Comparison of ENCODE assay signal across 23 cellular contexts in genomic region chr17:6233856-6234255, GRCh38.
A peak's percentile ranks its signal among the peaks of the same experiment; 100 is the strongest.
DNase-seq lines count a peak whose midpoint lies in the region; ATAC-seq, FAIRE-seq and TF ChIP-seq lines count a peak whose summit lies in the region.
"Had no signal": no experiment of that assay in that cellular context is flagged by ENCODE, and none has a peak within 500 bp of the region (broad histone marks: within the 10 kb centered on the region; RNA-seq: fewer than 3 reads in every experiment).

No MANE protein-coding gene starts in this region.

- no peak overlapping the region for H3K9ac ChIP-seq in H1 (replicated peaks in 1 of 4; ENCODE audit: extremely low read depth in 1 of 4, low read depth in 3 of 4, low read length in 3 of 4)
- H3K9ac ChIP-seq: BLaER1 treated with 17β-estradiol and CSF1 and Interleukin-3, amounts not matched to agents 10 nM and 100 nM had no signal

- H2AFZ ChIP-seq in H1 (ENCODE audit: low read length) (no peak overlapping the region; the same call in 1 of the 2 replicates), osteoblast (ENCODE audit: low read length) (no peak overlapping the region)

- H3K27ac ChIP-seq in H1 (ENCODE audit: low read depth, low read length) (no peak overlapping the region), osteoblast (ENCODE audit: low read depth, low read length) (no peak overlapping the region)
- H3K27ac ChIP-seq: A549; BLaER1 treated with 17β-estradiol and CSF1 and Interleukin-3, amounts not matched to agents 10 nM and 100 nM had no signal

- no peaks in the 10 kb centered on the region for H3K9me3 ChIP-seq in H1 (ENCODE audit: insufficient read depth in 2 of 2, low read depth in 1 of 2, low read length in 1 of 2)
- no peaks in the 10 kb centered on the region for H3K9me3 ChIP-seq in osteoblast (ENCODE audit: low read depth, low read length)
- H3K9me3 ChIP-seq: A549; BE2C; BLaER1 treated with 17β-estradiol and CSF1 and Interleukin-3, amounts not matched to agents 10 nM and 100 nM; Caco-2 had no signal

- ATAC-seq in activated CD8-positive, alpha-beta memory T cell treated with anti-CD3 and anti-CD28 coated beads, Interleukin-2, amount 10 ng/mL, durations not matched to agents 7 days and 5 days: no peak

- H3K4ac ChIP-seq in H1 (replicated peaks; ENCODE audit: insufficient read length, low read depth, low read length): no peak overlapping the region

- H3K4me1 ChIP-seq in H1 (replicated peaks in 1 of 4; ENCODE audit: control insufficient read depth in 3 of 4, insufficient read depth in 4 of 4, low read length in 3 of 4) (peaks cover 0 to 9% (median 3%) of the 10 kb centered on the region in 4 experiments; a peak in 5 of 7 replicates), osteoblast (ENCODE audit: insufficient read depth, low read length) (peaks cover 10% of the 10 kb centered on the region)
- H3K4me1 ChIP-seq: BE2C, Caco-2 had no signal

- H4K91ac ChIP-seq in H1 (replicated peaks; ENCODE audit: insufficient read length, low read length): no peak overlapping the region

- no peak overlapping the region for H3K23ac ChIP-seq in H1 (ENCODE audit: insufficient read length)

- no peak overlapping the region for H2BK20ac ChIP-seq in H1 (ENCODE audit: low read length)

- H2BK120ac ChIP-seq in H1 (replicated peaks; ENCODE audit: low read depth, low read length): no peak overlapping the region

- CTCF ChIA-PET in activated CD8-positive, alpha-beta memory T cell treated with anti-CD3 and anti-CD28 coated beads, Interleukin-2, amount 10 ng/mL, durations not matched to agents 7 days and 5 days (lab: Charles Lee): no interaction called here
- CTCF ChIA-PET in H1 (lab: Charles Lee; ENCODE audit: partially characterized antibody): interaction anchor here (0.6 to 1.9 kb wide), 4 partner anchors 16 to 440 kb away, joined by 3 to 6 read pairs (median 3); no protein-coding TSS in a partner anchor

- no peak overlapping the region for H3K4me3 Mint-ChIP-seq in activated CD8-positive, alpha-beta memory T cell treated with anti-CD3 and anti-CD28 coated beads, Interleukin-2, amount 10 ng/mL, durations not matched to agents 7 days and 5 days
- H3K4me3 Mint-ChIP-seq in osteocyte (ENCODE audit: unreplicated experiment): no peak overlapping the region
- no peak overlapping the region for H3K4me3 Mint-ChIP-seq in type B pancreatic cell
- H3K4me3 Mint-ChIP-seq: CD4-positive, alpha-beta memory T cell had no signal

- no peaks in the 10 kb centered on the region for H3K9me3 Mint-ChIP-seq in activated CD8-positive, alpha-beta memory T cell treated with anti-CD3 and anti-CD28 coated beads, Interleukin-2, amount 10 ng/mL, durations not matched to agents 7 days and 5 days (ENCODE audit: low read depth)
- H3K9me3 Mint-ChIP-seq in osteocyte (ENCODE audit: unreplicated experiment) (no peaks in the 10 kb centered on the region), type B pancreatic cell (no peaks in the 10 kb centered on the region)
- H3K9me3 Mint-ChIP-seq: CD4-positive, alpha-beta memory T cell had no signal

- 88% methylated on average over 3 of the region's 3 CpGs; no CpG with 5 or more reads in 1 of the 2 experiments for WGBS in H1 (ENCODE audit: extremely low coverage in 1 of 2, insufficient coverage in 1 of 2, insufficient read length in 1 of 2, insufficient replicate concordance in 2 of 2, low coverage in 1 of 2, low lambda C conversion rate in 2 of 2, missing lambda C conversion rate in 1 of 2), 2 experiments

- no peaks in the 10 kb centered on the region for H3K36me3 Mint-ChIP-seq in activated CD8-positive, alpha-beta memory T cell treated with anti-CD3 and anti-CD28 coated beads, Interleukin-2, amount 10 ng/mL, durations not matched to agents 7 days and 5 days
- H3K36me3 Mint-ChIP-seq in osteocyte (ENCODE audit: unreplicated experiment) (no peaks in the 10 kb centered on the region), type B pancreatic cell (no peaks in the 10 kb centered on the region)
- H3K36me3 Mint-ChIP-seq: CD4-positive, alpha-beta memory T cell had no signal

- peaks cover 0 to 3% of the 10 kb centered on the region in 2 experiments; a peak in 1 of 4 replicates for H3K79me2 ChIP-seq in H1 (ENCODE audit: control insufficient read depth in 1 of 2, insufficient read depth in 2 of 2, low read length in 2 of 2)
- H3K79me2 ChIP-seq in osteoblast (ENCODE audit: insufficient read depth, low read length): no peaks in the 10 kb centered on the region

- H4K20me1 ChIP-seq in H1 (replicated peaks in 1 of 2; ENCODE audit: control insufficient read depth in 1 of 2, insufficient read depth in 2 of 2, low read length in 2 of 2) (no peaks in the 10 kb centered on the region), osteoblast (ENCODE audit: insufficient read depth, low read length) (no peaks in the 10 kb centered on the region)

- no peak overlapping the region for H4K5ac ChIP-seq in H1 (ENCODE audit: insufficient read length, low read depth, low read length)

- no peak overlapping the region for H2BK5ac ChIP-seq in H1 (ENCODE audit: low read depth, low read length)

- H3K4me3 ChIP-seq in H1 (ENCODE audit: extremely low read depth in 1 of 4, insufficient read depth in 2 of 4, low read depth in 3 of 4, low read length in 4 of 4) (no peak overlapping the region), osteoblast (ENCODE audit: insufficient read depth, low read length) (no peak overlapping the region)
- H3K4me3 ChIP-seq: A549; BLaER1 treated with 17β-estradiol and CSF1 and Interleukin-3, amounts not matched to agents 10 nM and 100 nM had no signal

- no peak for TF ChIP-seq CTCF in H1 (IDR thresholded peaks at IDR 0.05; ENCODE audit: control extremely low read depth in 1 of 3, insufficient read depth in 1 of 3, low read depth in 1 of 3, low read length in 3 of 3)
- TF ChIP-seq CTCF in osteocyte (IDR thresholded peaks at IDR 0.05): no peak
- no peak for TF ChIP-seq CTCF in type B pancreatic cell (conservative IDR thresholded peaks at IDR 0.05)
- no peak for TF ChIP-seq CTCF in osteoblast (IDR thresholded peaks at IDR 0.05; ENCODE audit: extremely low read depth, low read depth, low read length)

- peaks cover 16% of the 10 kb centered on the region for H3K27me3 Mint-ChIP-seq in activated CD8-positive, alpha-beta memory T cell treated with anti-CD3 and anti-CD28 coated beads, Interleukin-2, amount 10 ng/mL, durations not matched to agents 7 days and 5 days
- H3K27me3 Mint-ChIP-seq in osteocyte (ENCODE audit: unreplicated experiment) (peaks cover 33% of the 10 kb centered on the region), type B pancreatic cell (peaks cover 26% of the 10 kb centered on the region)

- peak; percentile 34 for DNase-seq in activated CD8-positive, alpha-beta memory T cell treated with anti-CD3 and anti-CD28 coated beads, Interleukin-2, amount 50 U/mL, for 48 hours
- no peak for DNase-seq in activated CD8-positive, alpha-beta memory T cell treated with anti-CD3 and anti-CD28 coated beads, Interleukin-2, amount 10 ng/mL, durations not matched to agents 7 days and 5 days
- DNase-seq in H1 (ENCODE audit: low read depth in 1 of 2, low spot score in 2 of 2) (no peak), osteocyte (ENCODE audit: extremely low spot score, unreplicated experiment) (peak; percentile 62), type B pancreatic cell (ENCODE audit: extremely low spot score, unreplicated experiment) (peak; percentile 45), ureter (ENCODE audit: low spot score) (no peak), COR-L47 (lab: John Stamatoyannopoulos, UW) (no peak), osteoblast (ENCODE audit: insufficient read length, low spot score, missing footprints) (no peak)
- DNase-seq: 8988T; ACHN; AML-193; BE2C; Caco-2; CD4-positive, alpha-beta memory T cell; DMS153; DND-41; GOT3; H7; HCEC 1CT had no signal

- H3K14ac ChIP-seq in H1 (ENCODE audit: insufficient read length): no peak overlapping the region

- H3K36me3 ChIP-seq in H1 (ENCODE audit: control insufficient read depth in 2 of 4, insufficient read depth in 4 of 4, low read length in 3 of 4) (no peaks in the 10 kb centered on the region; a peak in 1 of 8 replicates), osteoblast (ENCODE audit: insufficient read depth, low read length) (no peaks in the 10 kb centered on the region)
- H3K36me3 ChIP-seq: BE2C; BLaER1 treated with 17β-estradiol and CSF1 and Interleukin-3, amounts not matched to agents 10 nM and 100 nM had no signal

- no peak for TF ChIP-seq RAD21 in H1 (IDR thresholded peaks at IDR 0.05 in 1 of 2, conservative IDR thresholded peaks at IDR 0.05 in 1 of 2; ENCODE audit: low read depth in 2 of 2, low read length in 2 of 2)

- H3K27ac Mint-ChIP-seq in activated CD8-positive, alpha-beta memory T cell treated with anti-CD3 and anti-CD28 coated beads, Interleukin-2, amount 10 ng/mL, durations not matched to agents 7 days and 5 days: no peak overlapping the region
- H3K27ac Mint-ChIP-seq in osteocyte (ENCODE audit: unreplicated experiment) (no peak overlapping the region), type B pancreatic cell (no peak overlapping the region)
- H3K27ac Mint-ChIP-seq: CD4-positive, alpha-beta memory T cell had no signal

- no peaks in the 10 kb centered on the region for H3K4me1 Mint-ChIP-seq in activated CD8-positive, alpha-beta memory T cell treated with anti-CD3 and anti-CD28 coated beads, Interleukin-2, amount 10 ng/mL, durations not matched to agents 7 days and 5 days
- H3K4me1 Mint-ChIP-seq in osteocyte (ENCODE audit: unreplicated experiment): peaks cover 12% of the 10 kb centered on the region
- no peaks in the 10 kb centered on the region for H3K4me1 Mint-ChIP-seq in type B pancreatic cell (ENCODE audit: unreplicated experiment)
- H3K4me1 Mint-ChIP-seq: CD4-positive, alpha-beta memory T cell had no signal

- H2AK5ac ChIP-seq in H1 (ENCODE audit: low read depth, low read length): no peak overlapping the region

- H3K27me3 ChIP-seq in H1 (replicated peaks in 1 of 4; ENCODE audit: control insufficient read depth in 3 of 4, extremely low read depth in 1 of 4, insufficient read depth in 3 of 4, low read length in 3 of 4): no peaks in the 10 kb centered on the region
- peaks cover 38% of the 10 kb centered on the region for H3K27me3 ChIP-seq in osteoblast (ENCODE audit: insufficient read depth, low read length)
- H3K27me3 ChIP-seq: BE2C had no signal

- no peak for TF ChIP-seq POLR2A in H1 (IDR thresholded peaks at IDR 0.05; ENCODE audit: control extremely low read depth in 1 of 2, low read depth in 2 of 2, low read length in 2 of 2)

- H3K4me2 ChIP-seq in H1 (ENCODE audit: insufficient read depth in 1 of 2, low read depth in 2 of 2, low read length in 2 of 2) (no peak overlapping the region), osteoblast (ENCODE audit: insufficient read depth, low read length) (no peak overlapping the region)
- H3K4me2 ChIP-seq: A549 had no signal

- H2BK12ac ChIP-seq in H1 (ENCODE audit: low read depth, low read length): peak overlapping the region; percentile 50; the same call in 1 of the 2 replicates

- no peak overlapping the region; the same call in 1 of the 2 replicates for H3K18ac ChIP-seq in H1 (ENCODE audit: extremely low read depth, low read length)

- H3K23me2 ChIP-seq in H1 (ENCODE audit: low read depth, low read length): peaks cover 6% of the 10 kb centered on the region; the same call in 1 of the 2 replicates

- 0 out of 2 replicates have a peak overlapping the region, but pooled peaks have one; percentile 88 for H2BK15ac ChIP-seq in H1 (ENCODE audit: low read length)

- no peak overlapping the region for H4K8ac ChIP-seq in H1 (ENCODE audit: extremely low read depth, insufficient read depth, low read length)

- no peaks in the 10 kb centered on the region for H3K79me1 ChIP-seq in H1 (ENCODE audit: low read depth, low read length)

- POLR2A ChIA-PET in H1 (lab: Charles Lee; ENCODE audit: partially characterized antibody): interaction anchor here (0.6 kb wide), 1 partner anchor 11 kb away, joined by 3 read pairs; no protein-coding TSS in a partner anchor

- FAIRE-seq in H1 (lab: Jason Lieb, UNC): no peak
- FAIRE-seq: A549, G401.6, GM12892 had no signal

- TF ChIP-seq EP300 in H1 (IDR thresholded peaks at IDR 0.05; ENCODE audit: borderline replicate concordance in 1 of 2, low read depth in 2 of 2, low read length in 2 of 2): no peak

- no peak overlapping the region for H3K56ac ChIP-seq in H1 (replicated peaks; ENCODE audit: insufficient read length, low read depth, low read length)

Comparison
In these comparisons a context has a peak if more than half of its experiments do, and no peak if none do; other contexts are left out.
1. DNase-seq: peak in activated CD8-positive, alpha-beta memory T cell treated with anti-CD3 and anti-CD28 coated beads, Interleukin-2, amount 50 U/mL, for 48 hours (single experiment), osteocyte (single experiment) and type B pancreatic cell (single experiment); none in activated CD8-positive, alpha-beta memory T cell treated with anti-CD3 and anti-CD28 coated beads, Interleukin-2, amount 10 ng/mL, durations not matched to agents 7 days and 5 days (single experiment), H1 (0 of 2), ureter (single experiment), COR-L47 (single experiment) and osteoblast (single experiment).